Comparison of ENCODE assay signal across 26 cellular contexts in genomic region chr1:230487773-230488428, GRCh38.
"Had no signal": no experiment of that assay in that cellular context is flagged by ENCODE, and none has a peak within 500 bp of the region (broad histone marks: within the 10 kb centered on the region; RNA-seq: fewer than 3 reads in every experiment).

No MANE protein-coding gene starts in this region.

- FAIRE-seq: colon, keratinocyte had no signal

- H3K9me3 Mint-ChIP-seq: naive thymus-derived CD8-positive, alpha-beta T cell; nephron progenitor cell; stimulated activated naive CD8-positive, alpha-beta T cell treated with anti-CD3 and anti-CD28 coated beads, Interleukin-15, amount 100 ng/mL, for 72 hours had no signal

- H3K27ac Mint-ChIP-seq: naive thymus-derived CD8-positive, alpha-beta T cell; nephron progenitor cell had no signal

- DNase-seq: dorsolateral prefrontal cortex; effector CD4-positive, alpha-beta T cell; foreskin fibroblast; gastrocnemius medialis; head of caudate nucleus; mesendoderm; midbrain; naive thymus-derived CD8-positive, alpha-beta T cell; nephron progenitor cell; nucleus accumbens; posterior cingulate gyrus; retina; stimulated activated CD4-positive, alpha-beta T cell treated with anti-CD3 and anti-CD28 coated beads, Interleukin-12 subunit alpha, Interleukin-12 subunit beta, amount 100 ng/mL, for 4 hours; stimulated activated CD4-positive, alpha-beta T cell treated with anti-CD3 and anti-CD28 coated beads, Interleukin-1b, Interleukin-23, amount 100 ng/mL, for 48 hours; stimulated activated CD4-positive, alpha-beta T cell treated with anti-CD3 and anti-CD28 coated beads, Interleukin-4, amount 100 ng/mL, for 1 hour; stimulated activated CD8-positive, alpha-beta memory T cell treated with anti-CD3 and anti-CD28 coated beads, Interleukin-4, amount 100 ng/mL, for 48 hours; stimulated activated naive CD4-positive, alpha-beta T cell; stimulated activated naive CD8-positive, alpha-beta T cell treated with anti-CD3 and anti-CD28 coated beads, Interleukin-15, amount 100 ng/mL, for 72 hours; transverse colon; upper lobe of right lung; uterus had no signal

- H3K27ac ChIP-seq: dorsolateral prefrontal cortex, gastrocnemius medialis, suprapubic skin, transverse colon, upper lobe of right lung, uterus had no signal

- H3K4me3 ChIP-seq: dorsolateral prefrontal cortex, gastrocnemius medialis, smooth muscle cell, suprapubic skin, transverse colon, upper lobe of right lung, uterus had no signal

- H3K36me3 Mint-ChIP-seq: naive thymus-derived CD8-positive, alpha-beta T cell had no signal

- H3K4me1 Mint-ChIP-seq: naive thymus-derived CD8-positive, alpha-beta T cell; nephron progenitor cell; stimulated activated naive CD8-positive, alpha-beta T cell treated with anti-CD3 and anti-CD28 coated beads, Interleukin-15, amount 100 ng/mL, for 72 hours had no signal

- H3K4me2 ChIP-seq: smooth muscle cell had no signal

- H3K4me1 ChIP-seq: gastrocnemius medialis, suprapubic skin, transverse colon, upper lobe of right lung, uterus had no signal

- H3K9me3 ChIP-seq: gastrocnemius medialis, suprapubic skin, transverse colon, upper lobe of right lung, uterus had no signal

- ATAC-seq: gastrocnemius medialis; naive thymus-derived CD8-positive, alpha-beta T cell; sciatic nerve; stimulated activated naive CD8-positive, alpha-beta T cell treated with anti-CD3 and anti-CD28 coated beads, Interleukin-15, amount 100 ng/mL, for 72 hours; upper lobe of right lung had no signal

- H3K4me3 Mint-ChIP-seq: naive thymus-derived CD8-positive, alpha-beta T cell; nephron progenitor cell; stimulated activated naive CD8-positive, alpha-beta T cell treated with anti-CD3 and anti-CD28 coated beads, Interleukin-15, amount 100 ng/mL, for 72 hours had no signal

- H3K27me3 ChIP-seq: dorsolateral prefrontal cortex, gastrocnemius medialis, suprapubic skin, transverse colon, upper lobe of right lung, uterus had no signal

- H3K36me3 ChIP-seq: gastrocnemius medialis, suprapubic skin, transverse colon, upper lobe of right lung, uterus had no signal
